ENCODE assay signal across 9 cellular contexts in genomic region chr1:228004331-228004871, GRCh38. TPM values are rescaled to one million over a fixed set of nuclear protein-coding genes. Genes with fewer than 3 reads are reported as not detected.
A peak's percentile ranks its signal among the peaks of the same experiment; 100 is the strongest.
DNase-seq lines count a peak whose midpoint lies in the region; ATAC-seq and TF ChIP-seq lines count a peak whose summit lies in the region.
"Had no signal": no experiment of that assay in that cellular context is flagged by ENCODE, and none has a peak within 500 bp of the region (broad histone marks: within the 10 kb centered on the region; RNA-seq: fewer than 3 reads in every experiment).

No MANE protein-coding gene starts in this region.

- H3K36me3 Mint-ChIP-seq in activated CD4-positive, alpha-beta memory T cell treated with anti-CD3 and anti-CD28 coated beads, Interleukin-2, amount 10 ng/mL, durations not matched to agents 7 days and 5 days (ENCODE audit: low read depth) = no peaks in the 10 kb centered on the region
- H3K36me3 Mint-ChIP-seq in activated CD4-positive, alpha-beta memory T cell treated with anti-CD3 and anti-CD28 coated beads for 36 hours = no peaks in the 10 kb centered on the region
- H3K36me3 Mint-ChIP-seq in mesothelial cell of epicardium = no peaks in the 10 kb centered on the region

- no peak for ATAC-seq in HG02610 (IDR thresholded peaks at IDR 0.05; ENCODE audit: unreplicated experiment)

- no peak overlapping the region for H3K9ac ChIP-seq in mammary epithelial cell (ENCODE audit: insufficient read depth, low read length)

- H3K27ac Mint-ChIP-seq in activated CD4-positive, alpha-beta memory T cell treated with anti-CD3 and anti-CD28 coated beads, Interleukin-2, amount 10 ng/mL, durations not matched to agents 7 days and 5 days = no peak overlapping the region
- no peak overlapping the region for H3K27ac Mint-ChIP-seq in activated CD4-positive, alpha-beta memory T cell treated with anti-CD3 and anti-CD28 coated beads for 36 hours
- no peak overlapping the region for H3K27ac Mint-ChIP-seq in mesothelial cell of epicardium

- 19% methylated on average over 3 of the region's 13 CpGs for WGBS in mammary epithelial cell (ENCODE audit: low coverage, missing lambda C conversion rate)

- H3K9me3 ChIP-seq in mammary epithelial cell (replicated peaks; ENCODE audit: insufficient read depth, low read length) = no peaks in the 10 kb centered on the region
- H3K9me3 ChIP-seq: ovary had no signal

- peaks cover 4% of the 10 kb centered on the region for H3K4me1 Mint-ChIP-seq in activated CD4-positive, alpha-beta memory T cell treated with anti-CD3 and anti-CD28 coated beads, Interleukin-2, amount 10 ng/mL, durations not matched to agents 7 days and 5 days
- H3K4me1 Mint-ChIP-seq in activated CD4-positive, alpha-beta memory T cell treated with anti-CD3 and anti-CD28 coated beads for 36 hours (ENCODE audit: low read depth) = peaks cover 10% of the 10 kb centered on the region
- H3K4me1 Mint-ChIP-seq in mesothelial cell of epicardium = peaks cover 12% of the 10 kb centered on the region

- dilution Hi-C loops in mammary epithelial cell (cut with HindIII; ENCODE audit: low sequenced_read_pairs) = no loop called here

- peak; percentile 17 for DNase-seq in activated CD4-positive, alpha-beta memory T cell treated with anti-CD3 and anti-CD28 coated beads, Interleukin-2, amount 10 ng/mL, durations not matched to agents 7 days and 5 days
- DNase-seq in activated CD4-positive, alpha-beta memory T cell treated with anti-CD3 and anti-CD28 coated beads for 36 hours = no peak
- DNase-seq in HuH-7.5 (ENCODE audit: low spot score) = peak; percentile 64
- DNase-seq in mammary epithelial cell = peak; percentile 21
- DNase-seq in mesothelial cell of epicardium (ENCODE audit: low spot score in 2 of 2, unreplicated experiment in 2 of 2) = peak in 1 of 2 experiments; percentile 37
- DNase-seq in NCI-H2227 (lab: John Stamatoyannopoulos, UW; ENCODE audit: unreplicated experiment) = no peak
- DNase-seq in stimulated activated CD4-positive, alpha-beta T cell treated with anti-CD3 and anti-CD28 coated beads, Interleukin-4, amount 100 ng/mL, for 4 hours = no peak

- no peaks in the 10 kb centered on the region for H3K9me3 Mint-ChIP-seq in activated CD4-positive, alpha-beta memory T cell treated with anti-CD3 and anti-CD28 coated beads, Interleukin-2, amount 10 ng/mL, durations not matched to agents 7 days and 5 days
- H3K9me3 Mint-ChIP-seq in activated CD4-positive, alpha-beta memory T cell treated with anti-CD3 and anti-CD28 coated beads for 36 hours = no peaks in the 10 kb centered on the region
- H3K9me3 Mint-ChIP-seq in mesothelial cell of epicardium = no peaks in the 10 kb centered on the region

- TF ChIP-seq CTCF in mammary epithelial cell (conservative IDR thresholded peaks at IDR 0.05 in 1 of 2, IDR thresholded peaks at IDR 0.05 in 1 of 2; ENCODE audit: extremely low read depth in 1 of 2, insufficient read depth in 1 of 2, low read depth in 1 of 2, low read length in 2 of 2) = peak; percentile 51 to 77
- no peak for TF ChIP-seq CTCF in mesothelial cell of epicardium (IDR thresholded peaks at IDR 0.05; ENCODE audit: unreplicated experiment)

- H2AFZ ChIP-seq in mammary epithelial cell (ENCODE audit: low read depth, low read length) = no peak overlapping the region

- no peak overlapping the region for H3K4me3 ChIP-seq in mammary epithelial cell (replicated peaks in 1 of 3; ENCODE audit: insufficient read depth in 1 of 3, low read depth in 2 of 3, low read length in 3 of 3)
- H3K4me3 ChIP-seq: ovary had no signal

- H3K36me3 ChIP-seq in mammary epithelial cell (ENCODE audit: insufficient read depth, low read length) = no peaks in the 10 kb centered on the region
- H3K36me3 ChIP-seq: ovary had no signal

- H4K20me1 ChIP-seq in mammary epithelial cell (ENCODE audit: insufficient read depth, low read length) = no peaks in the 10 kb centered on the region

- peaks cover 36% of the 10 kb centered on the region for H3K27me3 ChIP-seq in mammary epithelial cell (ENCODE audit: insufficient read depth, low read length)
- H3K27me3 ChIP-seq: ovary had no signal

- H3K79me2 ChIP-seq in mammary epithelial cell (ENCODE audit: insufficient read depth, low read length) = no peaks in the 10 kb centered on the region

- intact Hi-C loops in activated CD4-positive, alpha-beta memory T cell treated with anti-CD3 and anti-CD28 coated beads for 36 hours (cut with micrococcal nuclease) = loop anchor here (5.0 kb wide), 2 partner anchors 68 to 513 kb away; no protein-coding TSS in a partner anchor
- intact Hi-C loops in mammary epithelial cell (cut with micrococcal nuclease) = loop anchor here (1.0 kb wide), 2 partner anchors 70 to 511 kb away; no protein-coding TSS in a partner anchor

- in situ Hi-C loops in mammary epithelial cell (cut with MboI; ENCODE audit: low sequenced_read_pairs in 2 of 2) = loop anchor here in 1 of 2 donors (10.0 kb wide), 1 partner anchor 80 kb away; the partner anchor contains the start of gene ARF1

- CTCF ChIA-PET in activated CD4-positive, alpha-beta memory T cell treated with anti-CD3 and anti-CD28 coated beads, Interleukin-2, amount 10 ng/mL, durations not matched to agents 7 days and 5 days (lab: Charles Lee) = no interaction called here
- CTCF ChIA-PET in activated CD4-positive, alpha-beta memory T cell treated with anti-CD3 and anti-CD28 coated beads for 36 hours (lab: Charles Lee) = interaction anchor here (1.0 to 2.0 kb wide), 5 partner anchors 52 to 510 kb away, joined by 3 to 5 read pairs (median 4); partner anchors contain the start of gene IBA57
- CTCF ChIA-PET in mammary epithelial cell (lab: Charles Lee; ENCODE audit: low non-redundant PET) = interaction anchor here (0.5 to 0.7 kb wide), 4 partner anchors 39 to 386 kb away, joined by 3 to 6 read pairs (median 4); no protein-coding TSS in a partner anchor

- peaks cover 6% of the 10 kb centered on the region for H3K4me1 ChIP-seq in mammary epithelial cell (ENCODE audit: insufficient read depth, low read length)

- no peak overlapping the region for H3K4me2 ChIP-seq in mammary epithelial cell (ENCODE audit: insufficient read depth, low read depth, low read length)

- no TSS peak for BruUV-seq in mammary epithelial cell (replicated peaks; lab: Mats Ljungman, UMichigan)

- peaks cover 53% of the 10 kb centered on the region for H3K27me3 Mint-ChIP-seq in activated CD4-positive, alpha-beta memory T cell treated with anti-CD3 and anti-CD28 coated beads, Interleukin-2, amount 10 ng/mL, durations not matched to agents 7 days and 5 days
- H3K27me3 Mint-ChIP-seq in activated CD4-positive, alpha-beta memory T cell treated with anti-CD3 and anti-CD28 coated beads for 36 hours = peaks cover 53% of the 10 kb centered on the region
- peaks cover 89% of the 10 kb centered on the region for H3K27me3 Mint-ChIP-seq in mesothelial cell of epicardium (ENCODE audit: low read depth)

- no peak overlapping the region for H3K4me3 Mint-ChIP-seq in activated CD4-positive, alpha-beta memory T cell treated with anti-CD3 and anti-CD28 coated beads, Interleukin-2, amount 10 ng/mL, durations not matched to agents 7 days and 5 days
- H3K4me3 Mint-ChIP-seq in activated CD4-positive, alpha-beta memory T cell treated with anti-CD3 and anti-CD28 coated beads for 36 hours = no peak overlapping the region
- peak overlapping the region; percentile 41 for H3K4me3 Mint-ChIP-seq in mesothelial cell of epicardium

- POLR2A ChIA-PET in activated CD4-positive, alpha-beta memory T cell treated with anti-CD3 and anti-CD28 coated beads, Interleukin-2, amount 10 ng/mL, durations not matched to agents 7 days and 5 days (lab: Charles Lee) = interaction anchor here (1.9 kb wide), 1 partner anchor 78 kb away, joined by 4 read pairs; the partner anchor contains the start of gene ARF1
- POLR2A ChIA-PET in activated CD4-positive, alpha-beta memory T cell treated with anti-CD3 and anti-CD28 coated beads for 36 hours (lab: Charles Lee) = no interaction called here

- H3K27ac ChIP-seq in mammary epithelial cell (ENCODE audit: insufficient read depth, low read depth, low read length) = no peak overlapping the region
- H3K27ac ChIP-seq: ovary had no signal

RNA-seq across cellular contexts. Expression of gene WNT3A, which starts 2.4 kb away (rescaled TPM):
- not detected for total RNA-seq in activated CD4-positive, alpha-beta memory T cell treated with anti-CD3 and anti-CD28 coated beads, Interleukin-2, amount 10 ng/mL, durations not matched to agents 7 days and 5 days
- total RNA-seq in activated CD4-positive, alpha-beta memory T cell treated with anti-CD3 and anti-CD28 coated beads for 36 hours = not detected
- total RNA-seq in mammary epithelial cell = not detected
- 0.02 TPM for polyA plus RNA-seq in mammary epithelial cell
- polyA minus RNA-seq in mammary epithelial cell = not detected
- 0.09 to 0.16 TPM in 2 of 3 replicates, not detected in the other for total RNA-seq in mesothelial cell of epicardium
- total RNA-seq: ovary had no signal
- polyA plus RNA-seq: ovary had no signal

RNA-seq across cellular contexts. Expression of gene WNT9A, which starts 56.7 kb away (rescaled TPM):
- total RNA-seq in activated CD4-positive, alpha-beta memory T cell treated with anti-CD3 and anti-CD28 coated beads, Interleukin-2, amount 10 ng/mL, durations not matched to agents 7 days and 5 days = 1 to 10 TPM; 1.5 to 2.0 TPM
- under 1 TPM; 0.07 to 0.12 TPM for total RNA-seq in activated CD4-positive, alpha-beta memory T cell treated with anti-CD3 and anti-CD28 coated beads for 36 hours
- 1 to 10 TPM; 7.1 to 7.2 TPM for total RNA-seq in mammary epithelial cell
- polyA plus RNA-seq in mammary epithelial cell = 15.4 TPM
- polyA minus RNA-seq in mammary epithelial cell = 19.7 TPM
- total RNA-seq in mesothelial cell of epicardium = 3.9 to 4.5 TPM (median 4.3 TPM) in 3 replicates

Comparison
In these comparisons a context has a peak if more than half of its experiments do, and no peak if none do; other contexts are left out.
1. DNase-seq: peak in activated CD4-positive, alpha-beta memory T cell treated with anti-CD3 and anti-CD28 coated beads, Interleukin-2, amount 10 ng/mL, durations not matched to agents 7 days and 5 days (single experiment), HuH-7.5 (single experiment) and mammary epithelial cell (single experiment); none in activated CD4-positive, alpha-beta memory T cell treated with anti-CD3 and anti-CD28 coated beads for 36 hours (single experiment), NCI-H2227 (single experiment) and stimulated activated CD4-positive, alpha-beta T cell treated with anti-CD3 and anti-CD28 coated beads, Interleukin-4, amount 100 ng/mL, for 4 hours (0 of 2).